In genomic region chr1:17414022-17414421, GRCh38 we compare ENCODE assay signal across 17 cellular contexts. TPM values are rescaled to one million over a fixed set of nuclear protein-coding genes. Genes with fewer than 3 reads are reported as not detected.
A peak's percentile ranks its signal among the peaks of the same experiment; 100 is the strongest.
DNase-seq lines count a peak whose midpoint lies in the region; ATAC-seq and TF ChIP-seq lines count a peak whose summit lies in the region.
"Had no signal": no experiment of that assay in that cellular context is flagged by ENCODE, and none has a peak within 500 bp of the region (broad histone marks: within the 10 kb centered on the region; RNA-seq: fewer than 3 reads in every experiment).

No MANE protein-coding gene starts in this region.

- TF ChIP-seq EP300 in suprapubic skin (IDR thresholded peaks at IDR 0.05) = no peak

- no peaks in the 10 kb centered on the region for H3K9me2 ChIP-seq in GM23338 (ENCODE audit: insufficient read depth)

- CTCF ChIA-PET in RWPE1 (lab: Yijun Ruan, JAX) = no interaction called here

- H3K4me1 Mint-ChIP-seq in GM23338 = peaks cover 45% of the 10 kb centered on the region
- H3K4me1 Mint-ChIP-seq: B cell had no signal

- H3K9me3 ChIP-seq in suprapubic skin (no peaks in the 10 kb centered on the region), spleen (no peaks in the 10 kb centered on the region)
- H3K9me3 ChIP-seq: Caco-2 had no signal

- no peak overlapping the region for H3K4me3 Mint-ChIP-seq in GM23338
- H3K4me3 Mint-ChIP-seq: B cell; CD4-positive, CD25-positive, alpha-beta regulatory T cell; H9 had no signal

- H3K27ac ChIP-seq in GM23338 (ENCODE audit: low read depth) (0 out of 2 replicates have a peak overlapping the region, but pooled peaks have one; percentile 87), RWPE1 (peak overlapping the region; percentile 21; the same call in 1 of the 2 replicates), suprapubic skin (no peak overlapping the region), spleen (no peak overlapping the region)

- H3K9me3 Mint-ChIP-seq in GM23338 = no peaks in the 10 kb centered on the region; the same call in 2 of the 3 replicates
- H3K9me3 Mint-ChIP-seq: CD4-positive, CD25-positive, alpha-beta regulatory T cell; H9 had no signal

- H3K4me1 ChIP-seq in GM23338 (ENCODE audit: insufficient read depth) (no peaks in the 10 kb centered on the region; the same call in 1 of the 2 replicates), suprapubic skin (no peaks in the 10 kb centered on the region), spleen (no peaks in the 10 kb centered on the region)
- H3K4me1 ChIP-seq: Caco-2 had no signal

- 88% methylated on average over 2 of the region's 2 CpGs for WGBS in suprapubic skin
- 91 to 96% (median 93%) methylated on average over 2 of the region's 2 CpGs for WGBS in spleen, 5 donors

- intact Hi-C loops in spleen (cut with DNase I; ENCODE audit: low total_unique reads) = no loop called here

- peaks cover 24% of the 10 kb centered on the region for H3K27me3 Mint-ChIP-seq in GM23338 (ENCODE audit: insufficient read depth, low read depth, poor library complexity)
- H3K27me3 Mint-ChIP-seq: B cell; CD4-positive, CD25-positive, alpha-beta regulatory T cell had no signal

- no peak for ATAC-seq in GM23338
- no peak for ATAC-seq in GM19351 (IDR thresholded peaks at IDR 0.05; ENCODE audit: unreplicated experiment)

- TF ChIP-seq POLR2A in suprapubic skin (IDR thresholded peaks at IDR 0.05) (no peak), spleen (IDR thresholded peaks at IDR 0.05) (no peak)

- H3K4me3 ChIP-seq in GM23338 = no peak overlapping the region
- H3K4me3 ChIP-seq in suprapubic skin = no peak overlapping the region
- H3K4me3 ChIP-seq in spleen = no peak overlapping the region

- H2AFZ ChIP-seq in GM23338 = no peak overlapping the region

- POLR2A ChIA-PET in RWPE1 (lab: Yijun Ruan, JAX; ENCODE audit: low non-redundant PET) = no interaction called here

- no peak overlapping the region for H3K4me2 ChIP-seq in GM23338

- peaks cover 100% of the 10 kb centered on the region for H3K36me3 Mint-ChIP-seq in GM23338 (ENCODE audit: low read depth)

- TF ChIP-seq CTCF in GM23338 (conservative IDR thresholded peaks at IDR 0.05; ENCODE audit: low read depth in 2 of 2) (no peak), RWPE1 (conservative IDR thresholded peaks at IDR 0.05; ENCODE audit: low read depth) (no peak), suprapubic skin (IDR thresholded peaks at IDR 0.05) (no peak), spleen (IDR thresholded peaks at IDR 0.05 in 8 of 11, conservative IDR thresholded peaks at IDR 0.05 in 3 of 11) (no peak)

- DNase-seq in GM23338 (ENCODE audit: low spot score) (no peak), RWPE1 (ENCODE audit: low spot score) (no peak), fibroblast of peridontal ligament (ENCODE audit: extremely low read depth) (peak; percentile 59), suprapubic skin (ENCODE audit: low spot score in 2 of 2) (no peak), spleen (no peak)
- DNase-seq: C1 segment of cervical spinal cord; Caco-2; CD4-positive, CD25-positive, alpha-beta regulatory T cell; DMS79; GDM1; H9 had no signal

- peaks cover 67% of the 10 kb centered on the region for H3K79me2 ChIP-seq in GM23338 (replicated peaks; ENCODE audit: insufficient read depth)

- H3F3A ChIP-seq in GM23338 (replicated peaks; ENCODE audit: low read depth) = peaks cover 92% of the 10 kb centered on the region

- H3K27me3 ChIP-seq in GM23338 (ENCODE audit: insufficient read depth) (no peaks in the 10 kb centered on the region), suprapubic skin (no peaks in the 10 kb centered on the region), spleen (replicated peaks in 1 of 7) (no peaks in the 10 kb centered on the region)

- H3K36me3 ChIP-seq in GM23338 (ENCODE audit: insufficient read depth) (peaks cover 97% of the 10 kb centered on the region), suprapubic skin (peaks cover 100% of the 10 kb centered on the region), spleen (peaks cover 4 to 100% (median 100%) of the 10 kb centered on the region in 6 donors)

- peaks cover 83% of the 10 kb centered on the region for H4K20me1 ChIP-seq in GM23338 (replicated peaks; ENCODE audit: insufficient read depth)

- H3K27ac Mint-ChIP-seq in GM23338 = no peak overlapping the region

TF ChIP-seq in GM23338, 12 proteins besides CTCF, POLR2A, EP300 and RAD21:
- no peak for TF ChIP-seq ZNF114 (CRISPR knock-in tag; IDR thresholded peaks at IDR 0.05)
- TF ChIP-seq STAT1 (IDR thresholded peaks at IDR 0.05; ENCODE audit: unreplicated experiment) = no peak
- TF ChIP-seq REST (IDR thresholded peaks at IDR 0.05; ENCODE audit: unreplicated experiment) = no peak
- TF ChIP-seq ZNF331 (CRISPR knock-in tag; IDR thresholded peaks at IDR 0.05; ENCODE audit: low read depth) = no peak
- no peak for TF ChIP-seq EZH2phosphoT487 (IDR thresholded peaks at IDR 0.05; ENCODE audit: unreplicated experiment)
- TF ChIP-seq POLR2AphosphoS5 (IDR thresholded peaks at IDR 0.05; ENCODE audit: low read depth) = no peak

RNA-seq across cellular contexts. Expression of gene RCC2, which starts 25.5 kb away (rescaled TPM):
- total RNA-seq in GM23338 (2014; rRNA removed; shearing (Covaris generic)) = 367 and 386 TPM in 2 replicates
- polyA plus RNA-seq in GM23338 (2016; fragmentation: Nextera tagmentation; extraction: Ambion mirVana) = 97.1 and 99.3 TPM in 2 replicates
- 10 to 100 TPM; 68.7 to 86.3 (median 74.5) TPM for total RNA-seq in suprapubic skin
- 10 to 100 TPM; 54.2 to 69.1 (median 62.2) TPM for total RNA-seq in spleen
- polyA plus RNA-seq in spleen = 10 to 100 TPM; 46.2 to 52.5 (median 51.9) TPM

RNA-seq across cellular contexts. Expression of gene PADI6, which starts 42.0 kb away (rescaled TPM):
- total RNA-seq in GM23338 (2014; rRNA removed; shearing (Covaris generic)) = not detected in 2 replicates
- polyA plus RNA-seq in GM23338 (2016; fragmentation: Nextera tagmentation; extraction: Ambion mirVana) = not detected in 2 replicates
- total RNA-seq in suprapubic skin = not detected
- under 1 TPM in 1 of 7 donors, not detected in 6; 0.14 TPM for total RNA-seq in spleen
- not detected for polyA plus RNA-seq in spleen
- total RNA-seq: A172; B cell; Caco-2; CD4-positive, CD25-positive, alpha-beta regulatory T cell; Daoy; H1; H9; HT-29 had no signal
- polyA plus RNA-seq: H1 had no signal

Comparison
In these comparisons a context has a peak if more than half of its experiments do, and no peak if none do; other contexts are left out.
1. H3K27ac ChIP-seq: peak in GM23338 (single experiment) and RWPE1 (single experiment); none in suprapubic skin (single experiment) and spleen (0 of 8).